Comparison of ENCODE assay signal across 10 cellular contexts in the genomic region with DNA sequence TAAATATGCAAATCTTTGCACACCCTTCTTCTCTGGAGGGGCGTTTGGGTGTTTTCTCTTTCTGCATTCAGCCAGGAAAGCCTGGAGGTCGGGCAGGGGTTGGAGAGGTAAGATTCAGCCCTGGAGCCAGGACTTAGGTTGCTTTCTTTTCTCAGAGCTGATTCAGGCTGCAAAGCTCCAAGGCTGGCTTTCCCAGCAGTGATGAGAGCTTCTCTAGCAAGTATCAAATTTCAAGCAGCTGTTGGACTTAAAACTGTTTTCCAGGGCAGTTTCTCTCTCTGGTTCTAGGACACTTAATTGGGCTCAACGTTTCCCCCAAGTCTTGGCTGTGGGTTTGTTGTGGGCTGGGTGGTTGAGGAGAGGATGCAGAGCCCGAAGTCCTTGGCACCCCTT. TPM values are rescaled to one million over a fixed set of nuclear protein-coding genes. Genes with fewer than 3 reads are reported as not detected.
DNase-seq lines count a peak whose midpoint lies in the region; ATAC-seq and TF ChIP-seq lines count a peak whose summit lies in the region.
"Had no signal": no experiment of that assay in that cellular context is flagged by ENCODE, and none has a peak within 500 bp of the region (broad histone marks: within the 10 kb centered on the region; RNA-seq: fewer than 3 reads in every experiment).

No MANE protein-coding gene starts in this region.

- H3K4me3 Mint-ChIP-seq in activated naive CD8-positive, alpha-beta T cell treated with anti-CD3 and anti-CD28 coated beads, Interleukin-2, amount 50 U/mL, for 24 hours, result no peak overlapping the region
- H3K4me3 Mint-ChIP-seq: effector memory CD8-positive, alpha-beta T cell had no signal

- intact Hi-C loops in Right ventricle myocardium superior (cut with DNase I) (no loop called here), left ventricle myocardium inferior (cut with micrococcal nuclease) (no loop called here)

- no peaks in the 10 kb centered on the region for H3K9me3 Mint-ChIP-seq in activated naive CD8-positive, alpha-beta T cell treated with anti-CD3 and anti-CD28 coated beads, Interleukin-2, amount 50 U/mL, for 24 hours
- H3K9me3 Mint-ChIP-seq: effector memory CD8-positive, alpha-beta T cell had no signal

- ATAC-seq in Right ventricle myocardium superior (ENCODE audit: poor library complexity) (peak; percentile 48), GM19351 (IDR thresholded peaks at IDR 0.05; ENCODE audit: unreplicated experiment) (no peak)
- ATAC-seq in activated naive CD8-positive, alpha-beta T cell treated with anti-CD3 and anti-CD28 coated beads, Interleukin-2, amount 50 U/mL, for 24 hours, result no peak
- ATAC-seq: effector memory CD8-positive, alpha-beta T cell had no signal

- DNase-seq in Right ventricle myocardium superior (no peak), left ventricle myocardium inferior (no peak), amniotic epithelial cell (ENCODE audit: low read depth) (peak; percentile 59), kidney tubule cell (ENCODE audit: low spot score) (peak; percentile 13), NCI-H2081 (lab: John Stamatoyannopoulos, UW) (no peak), NCI-H2029 treated with DMSO at 0.1 percent for 48 hours (lab: John Stamatoyannopoulos, UW) (no peak)
- no peak for DNase-seq in activated naive CD8-positive, alpha-beta T cell treated with anti-CD3 and anti-CD28 coated beads, Interleukin-2, amount 50 U/mL, for 24 hours
- DNase-seq: effector memory CD8-positive, alpha-beta T cell had no signal

- no peak overlapping the region for H3K4me3 ChIP-seq in left ventricle myocardium inferior
- H3K4me3 ChIP-seq: BLaER1 had no signal

- peaks cover 18% of the 10 kb centered on the region for H3K27me3 Mint-ChIP-seq in activated naive CD8-positive, alpha-beta T cell treated with anti-CD3 and anti-CD28 coated beads, Interleukin-2, amount 50 U/mL, for 24 hours

- peaks cover 8% of the 10 kb centered on the region for H3K4me1 ChIP-seq in left ventricle myocardium inferior
- H3K4me1 ChIP-seq: BLaER1 had no signal

- TF ChIP-seq CTCF in left ventricle myocardium inferior (IDR thresholded peaks at IDR 0.05; ENCODE audit: borderline replicate concordance), result no peak

- H3K36me3 ChIP-seq in left ventricle myocardium inferior, result no peaks in the 10 kb centered on the region
- H3K36me3 ChIP-seq: BLaER1 had no signal

- H3K27ac Mint-ChIP-seq in activated naive CD8-positive, alpha-beta T cell treated with anti-CD3 and anti-CD28 coated beads, Interleukin-2, amount 50 U/mL, for 24 hours, result no peak overlapping the region
- H3K27ac Mint-ChIP-seq: effector memory CD8-positive, alpha-beta T cell had no signal

- H3K4me1 Mint-ChIP-seq in activated naive CD8-positive, alpha-beta T cell treated with anti-CD3 and anti-CD28 coated beads, Interleukin-2, amount 50 U/mL, for 24 hours, result no peaks in the 10 kb centered on the region

- H3K27me3 ChIP-seq in left ventricle myocardium inferior (ENCODE audit: low read depth), result peaks cover 19% of the 10 kb centered on the region
- H3K27me3 ChIP-seq: BLaER1 had no signal

- no peaks in the 10 kb centered on the region for H3K36me3 Mint-ChIP-seq in activated naive CD8-positive, alpha-beta T cell treated with anti-CD3 and anti-CD28 coated beads, Interleukin-2, amount 50 U/mL, for 24 hours (ENCODE audit: low read depth)

- no peaks in the 10 kb centered on the region for H3K9me3 ChIP-seq in left ventricle myocardium inferior (replicated peaks)
- H3K9me3 ChIP-seq: BLaER1 had no signal

- H3K27ac ChIP-seq in left ventricle myocardium inferior (replicated peaks), result no peak overlapping the region
- H3K27ac ChIP-seq: BLaER1 had no signal

RNA-seq across cellular contexts. Expression of a gene that starts 0.6 kb away (rescaled TPM):
- total RNA-seq in Right ventricle myocardium superior (0.40 TPM), left ventricle myocardium inferior (0.22 TPM)

RNA-seq across cellular contexts. Expression of a gene that starts 20.9 kb away (rescaled TPM):
- total RNA-seq in Right ventricle myocardium superior, result not detected
- total RNA-seq in left ventricle myocardium inferior, result not detected

Comparison
In these comparisons a context has a peak if more than half of its experiments do, and no peak if none do; other contexts are left out.
1. DNase-seq: peak in amniotic epithelial cell (single experiment) and kidney tubule cell (single experiment); none in Right ventricle myocardium superior (single experiment), left ventricle myocardium inferior (single experiment), NCI-H2081 (0 of 2), activated naive CD8-positive, alpha-beta T cell treated with anti-CD3 and anti-CD28 coated beads, Interleukin-2, amount 50 U/mL, for 24 hours (single experiment) and NCI-H2029 treated with DMSO at 0.1 percent for 48 hours (single experiment).